Comparison of ENCODE assay signal across 2 cellular contexts in genomic region chr9:98228392-98229089, GRCh38.
A peak's percentile ranks its signal among the peaks of the same experiment; 100 is the strongest.
TF ChIP-seq lines count a peak whose summit lies in the region.

No MANE protein-coding gene starts in this region.

TF ChIP-seq in WTC11, 78 proteins besides CTCF, POLR2A, EP300 and RAD21:
- TF ChIP-seq ZNF425 (CRISPR knock-in tag; conservative IDR thresholded peaks at IDR 0.05) = no peak
- TF ChIP-seq PRDM15 (CRISPR knock-in tag; IDR thresholded peaks at IDR 0.05) = no peak
- TF ChIP-seq MLX (CRISPR knock-in tag; IDR thresholded peaks at IDR 0.05) = no peak
- no peak for TF ChIP-seq EMX1 (CRISPR knock-in tag; IDR thresholded peaks at IDR 0.05)
- no peak for TF ChIP-seq ATF3 (CRISPR knock-in tag; conservative IDR thresholded peaks at IDR 0.05)
- TF ChIP-seq GABPB1 (CRISPR knock-in tag; IDR thresholded peaks at IDR 0.05) = peak; percentile 93
- no peak for TF ChIP-seq HMGXB4 (CRISPR knock-in tag; IDR thresholded peaks at IDR 0.05)
TF ChIP-seq in WTC11: peak in this region for 1.

TF ChIP-seq in liver, 16 proteins besides CTCF, POLR2A, EP300 and RAD21:
- TF ChIP-seq REST (IDR thresholded peaks at IDR 0.05) (peak; percentile 76), ZBTB33 (IDR thresholded peaks at IDR 0.05) (peak; percentile 79), HNF4G (IDR thresholded peaks at IDR 0.05) (peak; percentile 64), MAX (IDR thresholded peaks at IDR 0.05) (peak; percentile 66), FOXA1 (IDR thresholded peaks at IDR 0.05) (peak; percentile 61), JUND (IDR thresholded peaks at IDR 0.05) (peak; percentile 72), FOXA2 (IDR thresholded peaks at IDR 0.05) (peak; percentile 24), GABPA (IDR thresholded peaks at IDR 0.05 in 1 of 2, conservative IDR thresholded peaks at IDR 0.05 in 1 of 2) (peak in 1 of 2 donors; percentile 34), SP1 (IDR thresholded peaks at IDR 0.05) (peak; percentile 87), TAF1 (conservative IDR thresholded peaks at IDR 0.05) (no peak), YY1 (IDR thresholded peaks at IDR 0.05) (peak; percentile 52), ATF3 (IDR thresholded peaks at IDR 0.05) (peak; percentile 25), EGR1 (IDR thresholded peaks at IDR 0.05; ENCODE audit: low read depth in 2 of 2) (no peak), RXRA (IDR thresholded peaks at IDR 0.05) (peak; percentile 92 to 95), NR2F2 (IDR thresholded peaks at IDR 0.05) (peak; percentile 81), HNF4A (conservative IDR thresholded peaks at IDR 0.05) (peak; percentile 87 to 88)
TF ChIP-seq in liver: peak in this region for 14.
